9 cellular contexts compared by ENCODE assay signal in the genomic region with DNA sequence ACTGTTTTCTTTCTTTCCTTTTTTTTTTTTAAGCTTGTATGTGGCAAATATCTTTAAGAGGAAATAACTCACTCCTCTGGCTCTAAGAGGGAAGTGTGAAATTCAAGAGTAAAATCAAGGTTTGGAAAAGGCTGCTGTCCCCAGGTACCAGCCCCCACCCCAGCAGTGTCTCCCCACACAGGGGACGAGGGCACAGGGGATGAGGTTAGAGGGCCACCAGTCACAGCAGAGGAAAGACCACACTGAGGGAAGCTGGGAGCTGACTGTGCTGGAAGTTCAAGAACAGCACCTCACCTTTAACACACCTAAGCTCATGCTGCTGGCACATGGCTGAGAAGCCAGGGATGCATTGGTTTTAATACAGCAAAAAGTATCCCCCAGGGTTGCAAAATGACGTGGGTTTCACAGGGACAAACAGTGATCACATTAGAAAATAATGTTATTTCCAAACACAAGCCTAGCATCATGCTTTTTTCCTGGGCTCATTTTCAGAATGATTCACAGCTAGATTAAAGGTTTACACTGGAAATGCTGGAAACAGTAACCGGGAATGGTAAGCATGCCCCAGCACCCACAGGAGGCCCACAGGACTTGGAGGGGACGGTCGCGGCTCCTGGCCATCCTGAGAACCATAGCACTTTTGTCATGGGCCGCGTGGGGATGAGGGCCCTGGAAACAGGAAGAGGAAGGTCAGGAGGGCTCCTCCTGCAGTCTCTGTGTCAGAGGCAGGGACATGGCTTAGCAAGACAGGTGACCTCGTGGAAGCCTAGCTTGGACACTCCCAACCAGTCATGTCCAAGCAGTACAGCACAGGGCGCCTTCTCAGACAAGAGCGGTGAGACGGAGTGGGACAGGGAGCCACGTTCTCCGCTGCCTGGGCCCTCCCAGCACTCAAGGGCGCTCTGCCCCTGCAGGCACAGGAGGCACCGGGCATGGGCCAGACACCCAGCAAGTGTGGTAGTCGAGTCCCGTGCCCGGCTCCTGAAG. TPM values are rescaled to one million over a fixed set of nuclear protein-coding genes. Genes with fewer than 3 reads are reported as not detected.
DNase-seq lines count a peak whose midpoint lies in the region; ATAC-seq, FAIRE-seq and TF ChIP-seq lines count a peak whose summit lies in the region.
"Had no signal": no experiment of that assay in that cellular context is flagged by ENCODE, and none has a peak within 500 bp of the region (broad histone marks: within the 10 kb centered on the region; RNA-seq: fewer than 3 reads in every experiment).

No MANE protein-coding gene starts in this region.

- peaks cover 79% of the 10 kb centered on the region for H3K36me3 Mint-ChIP-seq in dendritic cell treated with granulocyte-macrophage colony-stimulating factor and Interleukin-4, amounts not matched to agents 40 ng/mL and 50 ng/mL, for 4 days (ENCODE audit: low read depth)

- ATAC-seq in mucosa of descending colon (peak; percentile 12), GM21390 (IDR thresholded peaks at IDR 0.05; ENCODE audit: unreplicated experiment) (no peak), GM21786 (IDR thresholded peaks at IDR 0.05; ENCODE audit: unreplicated experiment) (no peak)

- H3K27me3 ChIP-seq in small intestine (ENCODE audit: control insufficient read depth in 2 of 2, insufficient read depth in 2 of 2, low read length in 2 of 2): no peaks in the 10 kb centered on the region

- H3K9me3 Mint-ChIP-seq in dendritic cell treated with granulocyte-macrophage colony-stimulating factor and Interleukin-4, amounts not matched to agents 40 ng/mL and 50 ng/mL, for 4 days: no peaks in the 10 kb centered on the region

- POLR2A ChIA-PET in AG04449 (lab: Yijun Ruan, JAX): no interaction called here

- no peaks in the 10 kb centered on the region for H3K27me3 Mint-ChIP-seq in dendritic cell treated with granulocyte-macrophage colony-stimulating factor and Interleukin-4, amounts not matched to agents 40 ng/mL and 50 ng/mL, for 4 days

- peak overlapping the region; percentile 57 for H3K27ac Mint-ChIP-seq in dendritic cell treated with granulocyte-macrophage colony-stimulating factor and Interleukin-4, amounts not matched to agents 40 ng/mL and 50 ng/mL, for 4 days

- no peak for TF ChIP-seq CTCF in AG04449 (IDR thresholded peaks at IDR 0.05; ENCODE audit: insufficient read depth, low read length, missing control alignments)
- no peak for TF ChIP-seq CTCF in mucosa of descending colon (IDR thresholded peaks at IDR 0.05)

- 82 to 83% (median 83%) methylated on average over 17 to 19 of the region's 19 CpGs for WGBS in small intestine, 3 donors

- CTCF ChIA-PET in AG04449 (lab: Yijun Ruan, JAX): interaction anchor here (1.7 kb wide), 1 partner anchor 128 kb away, joined by 8 read pairs; no protein-coding TSS in a partner anchor

- peak overlapping the region in 1 of 2 donors; percentile 13 for H3K27ac ChIP-seq in small intestine (ENCODE audit: low read depth in 1 of 2, low read length in 1 of 2)

- H3K4me3 Mint-ChIP-seq in dendritic cell treated with granulocyte-macrophage colony-stimulating factor and Interleukin-4, amounts not matched to agents 40 ng/mL and 50 ng/mL, for 4 days: peak overlapping the region; percentile 26

- H3K4me3 ChIP-seq in AG04449 (ENCODE audit: low read depth, low read length) (no peak overlapping the region), mucosa of descending colon (no peak overlapping the region), small intestine (ENCODE audit: low read depth in 1 of 2, low read length in 2 of 2) (no peak overlapping the region)
- H3K4me3 ChIP-seq: skin epidermis had no signal

- H3K4me1 ChIP-seq in mucosa of descending colon (ENCODE audit: low read depth) (no peaks in the 10 kb centered on the region), small intestine (ENCODE audit: control insufficient read depth in 2 of 2, insufficient read depth in 1 of 2, low read depth in 1 of 2, low read length in 1 of 2) (no peaks in the 10 kb centered on the region)

- peak; percentile 34 for DNase-seq in AG04449 (ENCODE audit: low read depth, low spot score)
- DNase-seq in HT-29 (ENCODE audit: low spot score): peak; percentile 43
- DNase-seq in mucosa of descending colon: peak; percentile 8 to 46 (median 33)
- no peak for DNase-seq in NCI-H345 (lab: John Stamatoyannopoulos, UW)
- DNase-seq in small intestine: no peak

- no peak for FAIRE-seq in small intestine (lab: Jason Lieb, UNC)

- H3K36me3 ChIP-seq in mucosa of descending colon (ENCODE audit: low read depth) (no peaks in the 10 kb centered on the region), small intestine (ENCODE audit: control insufficient read depth in 2 of 2, insufficient read depth in 2 of 2, low read length in 2 of 2) (peaks cover 0 to 6% of the 10 kb centered on the region in 2 donors)

- peaks cover 74% of the 10 kb centered on the region for H3K4me1 Mint-ChIP-seq in dendritic cell treated with granulocyte-macrophage colony-stimulating factor and Interleukin-4, amounts not matched to agents 40 ng/mL and 50 ng/mL, for 4 days (ENCODE audit: low read depth)

- intact Hi-C loops in dendritic cell treated with granulocyte-macrophage colony-stimulating factor and Interleukin-4, amounts not matched to agents 40 ng/mL and 50 ng/mL, for 4 days (cut with micrococcal nuclease): loop anchor here (2.0 to 5.0 kb wide), 2 partner anchors 14 to 40 kb away; no protein-coding TSS in a partner anchor
- intact Hi-C loops in mucosa of descending colon (cut with DNase I, micrococcal nuclease): no loop called here

- H3K9me3 ChIP-seq in mucosa of descending colon (no peaks in the 10 kb centered on the region), small intestine (ENCODE audit: control insufficient read depth, low read depth) (no peaks in the 10 kb centered on the region)

RNA-seq across cellular contexts. Expression of gene LPCAT1, which starts 6.9 kb away (rescaled TPM):
- total RNA-seq in HT-29 (2014; rRNA removed; shearing (Covaris generic)): 48.9 and 49.1 TPM in 2 replicates
- total RNA-seq in mucosa of descending colon: 10 to 100 TPM in 2 of 3 donors, 1 to 10 TPM in 1; 6.7 to 27.2 (median 26.0) TPM
- polyA plus RNA-seq in small intestine: 10 to 100 TPM in 1 of 3 donors, 1 to 10 TPM in 2; 4.5 to 22.3 (median 5.1) TPM

Comparison
In these comparisons a context has a peak if more than half of its experiments do, and no peak if none do; other contexts are left out.
1. DNase-seq: peak in AG04449 (single experiment), HT-29 (single experiment) and mucosa of descending colon (3 of 3); none in NCI-H345 (single experiment) and small intestine (single experiment).